In the genomic region with DNA sequence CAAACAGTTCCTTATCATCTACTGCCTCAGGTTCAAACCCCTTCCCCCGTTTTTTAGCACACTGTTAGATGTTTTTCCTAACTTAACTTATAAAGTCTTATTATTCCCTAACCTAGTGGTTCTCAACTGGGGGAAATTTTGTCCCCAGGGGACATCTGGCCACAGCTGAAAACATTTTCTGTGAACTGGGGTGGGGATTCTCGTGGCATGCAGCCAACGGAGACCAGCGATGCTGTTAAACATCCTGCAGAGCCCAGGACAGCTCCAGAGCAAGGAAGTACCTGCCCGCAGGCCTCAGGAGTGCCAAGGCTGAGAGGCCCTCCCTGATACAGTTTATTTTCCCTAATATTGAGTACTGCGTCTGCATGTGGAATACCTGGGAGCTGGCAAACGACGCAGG, we compare ENCODE assay signal across 2 cellular contexts.
TF ChIP-seq lines count a peak whose summit lies in the region.

No MANE protein-coding gene starts in this region.

TF ChIP-seq in SK-N-SH, 30 proteins besides CTCF, POLR2A, EP300 and RAD21 (continued from another document):
- peak; percentile 52; the same call in 1 of the 2 replicates for TF ChIP-seq RCOR1 (IDR thresholded peaks at IDR 0.05; ENCODE audit: low read length)
- TF ChIP-seq, protein P1, sequence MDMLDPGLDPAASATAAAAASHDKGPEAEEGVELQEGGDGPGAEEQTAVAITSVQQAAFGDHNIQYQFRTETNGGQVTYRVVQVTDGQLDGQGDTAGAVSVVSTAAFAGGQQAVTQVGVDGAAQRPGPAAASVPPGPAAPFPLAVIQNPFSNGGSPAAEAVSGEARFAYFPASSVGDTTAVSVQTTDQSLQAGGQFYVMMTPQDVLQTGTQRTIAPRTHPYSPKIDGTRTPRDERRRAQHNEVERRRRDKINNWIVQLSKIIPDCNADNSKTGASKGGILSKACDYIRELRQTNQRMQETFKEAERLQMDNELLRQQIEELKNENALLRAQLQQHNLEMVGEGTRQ (IDR thresholded peaks at IDR 0.05; ENCODE audit: borderline replicate concordance, low read depth, low read length) = no peak

TF ChIP-seq in SK-N-SH treated with all-trans-retinoic acid at 6 μM for 48 hours, 23 proteins besides CTCF, POLR2A, EP300 and RAD21:
- no peak for TF ChIP-seq TSHZ2 (CRISPR knock-in tag; IDR thresholded peaks at IDR 0.05)
- no peak for TF ChIP-seq RARB (CRISPR knock-in tag; IDR thresholded peaks at IDR 0.05)
- no peak for TF ChIP-seq TCF4 (CRISPR knock-in tag; IDR thresholded peaks at IDR 0.05; ENCODE audit: borderline replicate concordance)
- TF ChIP-seq ZNF565 (CRISPR knock-in tag; conservative IDR thresholded peaks at IDR 0.05; ENCODE audit: low read depth) = no peak
- TF ChIP-seq CSRNP3 (CRISPR knock-in tag; IDR thresholded peaks at IDR 0.05) = no peak
- no peak for TF ChIP-seq ZFP3 (CRISPR knock-in tag; IDR thresholded peaks at IDR 0.05)
- no peak for TF ChIP-seq POU6F1 (CRISPR knock-in tag; IDR thresholded peaks at IDR 0.05; ENCODE audit: borderline replicate concordance, low read depth)
